Comparison of ENCODE assay signal across 1 cellular context in genomic region chr12:50514526-50515276, GRCh38.
TF ChIP-seq lines count a peak whose summit lies in the region.

No MANE protein-coding gene starts in this region.

TF ChIP-seq in K562, 482 proteins besides CTCF, POLR2A, EP300 and RAD21 (continued from another document):
- TF ChIP-seq GTF3C2 (IDR thresholded peaks at IDR 0.05; ENCODE audit: borderline replicate concordance, extremely low read depth, insufficient read length) = no peak
